ENCODE assay signal across 1 cellular context in the genomic region with DNA sequence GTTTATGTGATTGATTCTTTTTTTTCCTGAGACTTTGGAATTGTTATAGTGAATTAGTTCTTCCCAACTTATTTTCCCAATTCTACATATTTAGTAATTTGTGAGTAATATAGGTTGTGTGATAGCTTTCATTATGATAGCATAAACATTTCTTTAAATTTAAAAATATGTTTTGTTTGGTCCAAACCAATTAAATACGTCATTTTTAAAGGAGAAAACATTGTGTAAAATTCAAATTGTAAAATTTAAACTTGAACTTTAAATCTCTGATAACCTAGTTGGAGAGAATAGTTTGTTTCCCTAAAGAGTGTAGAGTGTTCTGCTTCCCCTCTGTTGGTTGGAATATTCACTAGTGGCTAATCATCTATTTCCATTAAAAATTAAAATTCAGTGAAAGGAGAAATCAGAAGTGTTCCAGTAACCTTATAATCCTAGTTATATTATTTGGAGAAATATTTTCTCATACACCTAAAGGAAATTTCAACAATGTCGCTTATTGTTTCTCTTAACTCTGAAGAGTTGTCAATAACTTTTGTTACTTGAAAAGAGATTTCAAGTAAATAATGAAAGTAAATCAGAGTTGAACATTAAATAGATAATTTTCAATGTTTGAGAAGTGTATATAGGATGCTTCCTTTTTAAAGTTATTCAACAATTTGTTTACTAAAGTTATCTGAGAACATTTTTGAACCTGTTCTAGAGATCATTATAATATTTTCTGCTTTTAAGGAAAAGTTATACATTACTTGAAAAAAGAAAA.
TF ChIP-seq lines count a peak whose summit lies in the region.

No MANE protein-coding gene starts in this region.

TF ChIP-seq in IMR-90, 13 proteins besides CTCF, POLR2A, EP300 and RAD21:
- no peak for TF ChIP-seq BHLHE40 (IDR thresholded peaks at IDR 0.05; ENCODE audit: low read depth, low read length)
- no peak for TF ChIP-seq MAFK (IDR thresholded peaks at IDR 0.05; ENCODE audit: low read depth, low read length)
- TF ChIP-seq, protein P1, sequence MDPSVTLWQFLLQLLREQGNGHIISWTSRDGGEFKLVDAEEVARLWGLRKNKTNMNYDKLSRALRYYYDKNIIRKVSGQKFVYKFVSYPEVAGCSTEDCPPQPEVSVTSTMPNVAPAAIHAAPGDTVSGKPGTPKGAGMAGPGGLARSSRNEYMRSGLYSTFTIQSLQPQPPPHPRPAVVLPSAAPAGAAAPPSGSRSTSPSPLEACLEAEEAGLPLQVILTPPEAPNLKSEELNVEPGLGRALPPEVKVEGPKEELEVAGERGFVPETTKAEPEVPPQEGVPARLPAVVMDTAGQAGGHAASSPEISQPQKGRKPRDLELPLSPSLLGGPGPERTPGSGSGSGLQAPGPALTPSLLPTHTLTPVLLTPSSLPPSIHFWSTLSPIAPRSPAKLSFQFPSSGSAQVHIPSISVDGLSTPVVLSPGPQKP (IDR thresholded peaks at IDR 0.05; ENCODE audit: borderline replicate concordance, low read depth, low read length), result no peak
- TF ChIP-seq CEBPB (IDR thresholded peaks at IDR 0.05; ENCODE audit: low read depth, low read length), result no peak
- TF ChIP-seq SMC3 (IDR thresholded peaks at IDR 0.05; ENCODE audit: low read depth, low read length), result no peak
- TF ChIP-seq FOS (IDR thresholded peaks at IDR 0.05; ENCODE audit: low read depth, low read length), result no peak
- TF ChIP-seq RFX5 (IDR thresholded peaks at IDR 0.05; ENCODE audit: low read depth, low read length), result no peak
- no peak for TF ChIP-seq CHD1 (IDR thresholded peaks at IDR 0.05; ENCODE audit: low read depth, low read length)
- TF ChIP-seq, protein P2, sequence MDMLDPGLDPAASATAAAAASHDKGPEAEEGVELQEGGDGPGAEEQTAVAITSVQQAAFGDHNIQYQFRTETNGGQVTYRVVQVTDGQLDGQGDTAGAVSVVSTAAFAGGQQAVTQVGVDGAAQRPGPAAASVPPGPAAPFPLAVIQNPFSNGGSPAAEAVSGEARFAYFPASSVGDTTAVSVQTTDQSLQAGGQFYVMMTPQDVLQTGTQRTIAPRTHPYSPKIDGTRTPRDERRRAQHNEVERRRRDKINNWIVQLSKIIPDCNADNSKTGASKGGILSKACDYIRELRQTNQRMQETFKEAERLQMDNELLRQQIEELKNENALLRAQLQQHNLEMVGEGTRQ (IDR thresholded peaks at IDR 0.05; ENCODE audit: low read depth, low read length), result no peak
- TF ChIP-seq MAZ (IDR thresholded peaks at IDR 0.05; ENCODE audit: borderline replicate concordance, low read depth, low read length), result no peak
- TF ChIP-seq NFE2L2 (IDR thresholded peaks at IDR 0.05; ENCODE audit: low read depth, low read length), result no peak
